In the genomic region with DNA sequence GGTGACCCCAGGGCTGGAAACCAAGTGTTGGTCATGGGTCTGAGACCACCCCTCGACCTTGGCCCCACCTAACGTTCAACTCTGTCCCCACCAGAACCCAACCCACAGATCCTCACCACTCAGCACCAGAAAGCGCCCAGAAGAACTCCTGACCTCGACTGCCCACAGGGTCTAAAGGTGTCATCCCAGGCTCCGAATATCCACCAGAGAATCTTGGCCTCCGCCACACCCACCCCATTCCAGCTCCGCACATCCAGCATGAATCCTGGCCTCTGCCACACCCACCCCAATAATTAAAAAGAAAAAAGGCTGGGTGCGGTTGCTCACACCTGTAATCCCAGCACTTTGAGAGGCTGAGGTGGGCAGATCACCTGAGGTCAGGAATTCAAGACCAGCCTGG, we compare ENCODE assay signal across 8 cellular contexts. TPM values are rescaled to one million over a fixed set of nuclear protein-coding genes. Genes with fewer than 3 reads are reported as not detected.
DNase-seq lines count a peak whose midpoint lies in the region; ATAC-seq and TF ChIP-seq lines count a peak whose summit lies in the region.

No MANE protein-coding gene starts in this region.

- 83 to 88% methylated on average over 6 of the region's 8 CpGs for WGBS in mesodermal cell (ENCODE audit: insufficient coverage in 2 of 2), 2 experiments

- H3K36me3 ChIP-seq in breast epithelium: no peaks in the 10 kb centered on the region
- H3K36me3 ChIP-seq in mesodermal cell (ENCODE audit: control insufficient read depth, insufficient read depth, low read length): peaks cover 23% of the 10 kb centered on the region
- H3K36me3 ChIP-seq in vagina: no peaks in the 10 kb centered on the region

- no peaks in the 10 kb centered on the region for H3K27me3 ChIP-seq in breast epithelium
- H3K27me3 ChIP-seq in vagina: no peaks in the 10 kb centered on the region

- H3K9me3 ChIP-seq in breast epithelium: no peaks in the 10 kb centered on the region
- no peaks in the 10 kb centered on the region for H3K9me3 ChIP-seq in mesodermal cell (ENCODE audit: control insufficient read depth, low read length)
- H3K9me3 ChIP-seq in vagina: no peaks in the 10 kb centered on the region

- H3K4me1 ChIP-seq in breast epithelium (peaks cover 9 to 13% of the 10 kb centered on the region in 2 donors), mesodermal cell (ENCODE audit: control insufficient read depth, insufficient read depth, low read length, poor library complexity, severe bottlenecking) (peaks cover 36% of the 10 kb centered on the region), vagina (peaks cover 68% of the 10 kb centered on the region)

- H3K27ac ChIP-seq in breast epithelium (peak overlapping the region; percentile 76 to 78), mesodermal cell (ENCODE audit: low read depth, low read length, severe bottlenecking) (no peak overlapping the region), vagina (peak overlapping the region; percentile 88)

- DNase-seq in Right ventricle myocardium inferior (ENCODE audit: missing footprints) (peak; percentile 34), cardiac septum (ENCODE audit: low spot score) (no peak), breast epithelium (ENCODE audit: low spot score in 2 of 2) (no peak), vagina (ENCODE audit: extremely low spot score in 2 of 2) (no peak)

- intact Hi-C loops in Right ventricle myocardium inferior (cut with DNase I): loop anchor here (2.0 to 5.0 kb wide), 4 partner anchors 48 to 189 kb away; no protein-coding TSS in a partner anchor
- intact Hi-C loops in cardiac septum (cut with DNase I): loop anchor here (5.0 kb wide), 2 partner anchors 159 to 189 kb away; no protein-coding TSS in a partner anchor
- intact Hi-C loops in breast epithelium (cut with DNase I; ENCODE audit: low total_unique reads): no loop called here
- intact Hi-C loops in vagina (cut with DNase I): loop anchor here (5.0 kb wide), 1 partner anchor 159 kb away; no protein-coding TSS in a partner anchor

- ATAC-seq in Right ventricle myocardium inferior: no peak
- ATAC-seq in GM18909 (IDR thresholded peaks at IDR 0.05; ENCODE audit: poor library complexity, unreplicated experiment): no peak
- no peak for ATAC-seq in HG03521 (IDR thresholded peaks at IDR 0.05; ENCODE audit: unreplicated experiment)
- no peak for ATAC-seq in HG02840 (IDR thresholded peaks at IDR 0.05; ENCODE audit: low FRiP score, unreplicated experiment)

- no peak for TF ChIP-seq CTCF in breast epithelium (IDR thresholded peaks at IDR 0.05)
- TF ChIP-seq CTCF in vagina (IDR thresholded peaks at IDR 0.05): no peak

- H3K4me3 ChIP-seq in breast epithelium (peak overlapping the region; percentile 80 to 83 (median 82)), mesodermal cell (ENCODE audit: extremely low read depth, insufficient read depth, low read length, poor library complexity, severe bottlenecking) (peak overlapping the region; percentile 69), vagina (peak overlapping the region; percentile 73 to 91)

- TF ChIP-seq POLR2A in breast epithelium (IDR thresholded peaks at IDR 0.05) (no peak), vagina (IDR thresholded peaks at IDR 0.05) (no peak)

RNA-seq across cellular contexts. Expression of gene CERK, which starts 1.3 kb away (rescaled TPM):
- total RNA-seq in Right ventricle myocardium inferior (71.6 TPM), cardiac septum (60.0 TPM), breast epithelium (10 to 100 TPM; 23.3 to 37.3 (median 26.5) TPM), vagina (37.3 TPM)
- polyA plus RNA-seq in mesodermal cell (2013, experiment 1 of 2): 69.1 TPM
- 61.2 TPM for polyA plus RNA-seq in mesodermal cell (2013, experiment 2 of 2)

RNA-seq across cellular contexts. Expression of gene TBC1D22A, which starts 25.7 kb away (rescaled TPM):
- total RNA-seq in Right ventricle myocardium inferior (14.6 TPM), cardiac septum (20.1 TPM), breast epithelium (10 to 100 TPM; 19.0 to 23.6 (median 23.6) TPM), vagina (38.3 TPM)
- 15.3 TPM for polyA plus RNA-seq in mesodermal cell (2013, experiment 1 of 2)
- polyA plus RNA-seq in mesodermal cell (2013, experiment 2 of 2): 15.9 TPM
